ENCODE assay signal across 9 cellular contexts in the genomic region with DNA sequence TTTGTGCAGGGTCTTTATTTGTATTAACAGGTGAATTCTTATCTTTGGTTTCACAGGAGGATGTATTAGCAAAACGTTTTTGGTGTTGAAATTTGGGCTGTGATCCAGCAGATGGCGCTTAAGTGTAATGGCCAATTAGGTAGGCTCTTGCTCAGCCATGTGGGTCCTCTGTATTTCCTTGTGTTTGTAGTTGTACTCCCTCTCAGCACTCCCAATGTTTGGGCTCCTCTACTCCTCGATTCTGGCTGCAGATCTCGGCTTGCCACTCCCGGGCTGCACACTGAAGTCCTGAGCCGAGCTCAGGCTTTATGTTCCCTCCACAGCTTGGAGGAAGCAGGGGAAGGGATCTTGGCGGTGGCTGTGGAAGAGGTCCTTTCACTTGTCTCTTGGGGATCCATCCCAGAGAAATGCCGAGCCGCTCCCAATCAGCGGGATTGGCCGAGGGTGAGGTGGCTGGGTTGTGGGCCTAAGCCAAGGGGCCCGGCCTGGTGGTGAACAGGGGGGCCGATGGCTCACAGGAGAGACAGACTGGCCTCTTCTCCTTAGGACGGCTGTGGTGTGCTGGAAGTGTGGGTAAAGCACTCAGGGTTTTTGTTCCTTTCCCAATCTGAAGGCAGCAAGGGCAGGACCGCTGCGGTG.
DNase-seq lines count a peak whose midpoint lies in the region; ATAC-seq, FAIRE-seq and TF ChIP-seq lines count a peak whose summit lies in the region.
"Had no signal": no experiment of that assay in that cellular context is flagged by ENCODE, and none has a peak within 500 bp of the region (broad histone marks: within the 10 kb centered on the region; RNA-seq: fewer than 3 reads in every experiment).

No MANE protein-coding gene starts in this region.

- 88% methylated on average over 16 of the region's 16 CpGs for WGBS in sigmoid colon, 2 donors

- peak; percentile 66 for TF ChIP-seq CTCF in activated CD8-positive, alpha-beta T cell treated with anti-CD3 and anti-CD28 coated beads for 36 hours (IDR thresholded peaks at IDR 0.05)
- TF ChIP-seq CTCF in keratinocyte (optimal IDR thresholded peaks at IDR 0.05 in 1 of 3, IDR thresholded peaks at IDR 0.05 in 1 of 3, conservative IDR thresholded peaks at IDR 0.05 in 1 of 3; ENCODE audit: extremely low read depth in 1 of 3, insufficient read depth in 2 of 3, low read length in 3 of 3) (peak; percentile 68 to 71 (median 71)), sigmoid colon (IDR thresholded peaks at IDR 0.05) (no peak)

- H3K9me3 Mint-ChIP-seq in activated CD4-positive, alpha-beta T cell treated with anti-CD3 and anti-CD28 coated beads, Interleukin-2, amount 10 ng/mL, durations not matched to agents 7 days and 5 days: no peaks in the 10 kb centered on the region
- no peaks in the 10 kb centered on the region for H3K9me3 Mint-ChIP-seq in activated CD8-positive, alpha-beta T cell treated with anti-CD3 and anti-CD28 coated beads for 36 hours
- H3K9me3 Mint-ChIP-seq in activated T-helper 17 cell treated with anti-CD3 and anti-CD28 coated beads, Interleukin-2, amount 50 U/mL, for 72 hours: no peaks in the 10 kb centered on the region
- H3K9me3 Mint-ChIP-seq: dendritic cell treated with granulocyte-macrophage colony-stimulating factor and Interleukin-4, amounts not matched to agents 40 ng/mL and 50 ng/mL, for 4 days had no signal

- H3K9me3 ChIP-seq in keratinocyte (ENCODE audit: control insufficient read depth, low read depth, low read length) (no peaks in the 10 kb centered on the region), sigmoid colon (no peaks in the 10 kb centered on the region)

- CTCF ChIA-PET in activated CD4-positive, alpha-beta T cell treated with anti-CD3 and anti-CD28 coated beads, Interleukin-2, amount 10 ng/mL, durations not matched to agents 7 days and 5 days (lab: Charles Lee): interaction anchor here (0.5 to 1.0 kb wide), 4 partner anchors 9 to 154 kb away, joined by 3 to 5 read pairs (median 4); no protein-coding TSS in a partner anchor
- CTCF ChIA-PET in activated CD8-positive, alpha-beta T cell treated with anti-CD3 and anti-CD28 coated beads for 36 hours (lab: Charles Lee): interaction anchor here (1.0 to 1.2 kb wide), 3 partner anchors 14 to 102 kb away, joined by 3 to 4 read pairs (median 4); no protein-coding TSS in a partner anchor

- no peak overlapping the region for H3K27ac Mint-ChIP-seq in activated CD4-positive, alpha-beta T cell treated with anti-CD3 and anti-CD28 coated beads, Interleukin-2, amount 10 ng/mL, durations not matched to agents 7 days and 5 days
- no peak overlapping the region for H3K27ac Mint-ChIP-seq in activated CD8-positive, alpha-beta T cell treated with anti-CD3 and anti-CD28 coated beads for 36 hours
- no peak overlapping the region for H3K27ac Mint-ChIP-seq in activated T-helper 17 cell treated with anti-CD3 and anti-CD28 coated beads, Interleukin-2, amount 50 U/mL, for 72 hours
- H3K27ac Mint-ChIP-seq: dendritic cell treated with granulocyte-macrophage colony-stimulating factor and Interleukin-4, amounts not matched to agents 40 ng/mL and 50 ng/mL, for 4 days had no signal

- no peak for TF ChIP-seq EP300 in sigmoid colon (IDR thresholded peaks at IDR 0.05)

- peak; percentile 64 for ATAC-seq in activated CD8-positive, alpha-beta T cell treated with anti-CD3 and anti-CD28 coated beads for 36 hours
- no peak for ATAC-seq in activated T-helper 17 cell treated with anti-CD3 and anti-CD28 coated beads, Interleukin-2, amount 50 U/mL, for 72 hours (replicated peaks)

- no peak overlapping the region for H3K4me3 Mint-ChIP-seq in activated CD4-positive, alpha-beta T cell treated with anti-CD3 and anti-CD28 coated beads, Interleukin-2, amount 10 ng/mL, durations not matched to agents 7 days and 5 days
- H3K4me3 Mint-ChIP-seq in activated CD8-positive, alpha-beta T cell treated with anti-CD3 and anti-CD28 coated beads for 36 hours: no peak overlapping the region
- H3K4me3 Mint-ChIP-seq in activated T-helper 17 cell treated with anti-CD3 and anti-CD28 coated beads, Interleukin-2, amount 50 U/mL, for 72 hours: no peak overlapping the region
- H3K4me3 Mint-ChIP-seq: dendritic cell treated with granulocyte-macrophage colony-stimulating factor and Interleukin-4, amounts not matched to agents 40 ng/mL and 50 ng/mL, for 4 days had no signal

- POLR2A ChIA-PET in activated CD4-positive, alpha-beta T cell treated with anti-CD3 and anti-CD28 coated beads, Interleukin-2, amount 10 ng/mL, durations not matched to agents 7 days and 5 days (lab: Charles Lee): no interaction called here
- POLR2A ChIA-PET in activated CD8-positive, alpha-beta T cell treated with anti-CD3 and anti-CD28 coated beads for 36 hours (lab: Charles Lee): no interaction called here

- H3K27me3 Mint-ChIP-seq in activated CD4-positive, alpha-beta T cell treated with anti-CD3 and anti-CD28 coated beads, Interleukin-2, amount 10 ng/mL, durations not matched to agents 7 days and 5 days: no peaks in the 10 kb centered on the region
- no peaks in the 10 kb centered on the region for H3K27me3 Mint-ChIP-seq in activated CD8-positive, alpha-beta T cell treated with anti-CD3 and anti-CD28 coated beads for 36 hours
- no peaks in the 10 kb centered on the region for H3K27me3 Mint-ChIP-seq in activated T-helper 17 cell treated with anti-CD3 and anti-CD28 coated beads, Interleukin-2, amount 50 U/mL, for 72 hours
- H3K27me3 Mint-ChIP-seq: dendritic cell treated with granulocyte-macrophage colony-stimulating factor and Interleukin-4, amounts not matched to agents 40 ng/mL and 50 ng/mL, for 4 days had no signal

- H3K4me1 Mint-ChIP-seq in activated CD4-positive, alpha-beta T cell treated with anti-CD3 and anti-CD28 coated beads, Interleukin-2, amount 10 ng/mL, durations not matched to agents 7 days and 5 days: peaks cover 2% of the 10 kb centered on the region
- peaks cover 4% of the 10 kb centered on the region for H3K4me1 Mint-ChIP-seq in activated CD8-positive, alpha-beta T cell treated with anti-CD3 and anti-CD28 coated beads for 36 hours (ENCODE audit: low read depth)
- H3K4me1 Mint-ChIP-seq in activated T-helper 17 cell treated with anti-CD3 and anti-CD28 coated beads, Interleukin-2, amount 50 U/mL, for 72 hours: peaks cover 6% of the 10 kb centered on the region

- H2AFZ ChIP-seq in keratinocyte (ENCODE audit: control insufficient read depth, low read length): no peak overlapping the region

- intact Hi-C loops in activated CD8-positive, alpha-beta T cell treated with anti-CD3 and anti-CD28 coated beads for 36 hours (cut with micrococcal nuclease): loop anchor here (10.0 kb wide), 1 partner anchor 142 kb away; no protein-coding TSS in a partner anchor
- intact Hi-C loops in sigmoid colon (cut with DNase I): no loop called here

- no peak overlapping the region for H3K4me2 ChIP-seq in keratinocyte (ENCODE audit: control insufficient read depth, extremely low read depth, insufficient read depth, low read depth, low read length)

- no peak overlapping the region for H3K4me3 ChIP-seq in H7 (ENCODE audit: insufficient read depth, low read depth, low read length)
- H3K4me3 ChIP-seq in keratinocyte (ENCODE audit: control insufficient read depth in 2 of 3, extremely low read depth in 1 of 3, insufficient read depth in 2 of 3, low read depth in 1 of 3, low read length in 3 of 3): no peak overlapping the region
- no peak overlapping the region for H3K4me3 ChIP-seq in sigmoid colon

- no peaks in the 10 kb centered on the region for H4K20me1 ChIP-seq in keratinocyte (ENCODE audit: control insufficient read depth, extremely low read depth, insufficient read depth, low read length)

- H3K36me3 Mint-ChIP-seq in activated CD4-positive, alpha-beta T cell treated with anti-CD3 and anti-CD28 coated beads, Interleukin-2, amount 10 ng/mL, durations not matched to agents 7 days and 5 days (ENCODE audit: low read depth): no peaks in the 10 kb centered on the region
- H3K36me3 Mint-ChIP-seq in activated CD8-positive, alpha-beta T cell treated with anti-CD3 and anti-CD28 coated beads for 36 hours (ENCODE audit: low read depth): peaks cover 1% of the 10 kb centered on the region
- H3K36me3 Mint-ChIP-seq in activated T-helper 17 cell treated with anti-CD3 and anti-CD28 coated beads, Interleukin-2, amount 50 U/mL, for 72 hours (ENCODE audit: low read depth): peaks cover 4% of the 10 kb centered on the region

- DNase-seq in activated CD4-positive, alpha-beta T cell treated with anti-CD3 and anti-CD28 coated beads, Interleukin-2, amount 10 ng/mL, durations not matched to agents 7 days and 5 days: peak; percentile 53
- no peak for DNase-seq in activated CD4-positive, alpha-beta T cell treated with anti-CD3 and anti-CD28 coated beads for 4 hours
- DNase-seq in H7 (peak; percentile 68), NCI-H1105 treated with DMSO at 0.1 percent for 48 hours (lab: John Stamatoyannopoulos, UW) (peak; percentile 38), keratinocyte (ENCODE audit: low read depth, low spot score) (peak; percentile 11), sigmoid colon (no peak)
- DNase-seq in activated CD8-positive, alpha-beta T cell treated with anti-CD3 and anti-CD28 coated beads for 36 hours: peak; percentile 67

- no peak for TF ChIP-seq POLR2A in sigmoid colon (IDR thresholded peaks at IDR 0.05)

- no peaks in the 10 kb centered on the region for H3K36me3 ChIP-seq in H7 (replicated peaks; ENCODE audit: control insufficient read depth, insufficient read depth, low read length)
- no peaks in the 10 kb centered on the region for H3K36me3 ChIP-seq in keratinocyte (ENCODE audit: control insufficient read depth in 2 of 2, extremely low read depth in 1 of 2, insufficient read depth in 2 of 2, low read length in 2 of 2)
- H3K36me3 ChIP-seq in sigmoid colon: no peaks in the 10 kb centered on the region

- H3K79me2 ChIP-seq in keratinocyte (ENCODE audit: control insufficient read depth, insufficient read depth, low read length): no peaks in the 10 kb centered on the region

- H3K27ac ChIP-seq in keratinocyte (ENCODE audit: control insufficient read depth, insufficient read depth, low read length): no peak overlapping the region
- no peak overlapping the region for H3K27ac ChIP-seq in sigmoid colon

- FAIRE-seq in keratinocyte (lab: Jason Lieb, UNC): peak; percentile 32

- H3K9ac ChIP-seq in keratinocyte (ENCODE audit: control insufficient read depth, extremely low read depth, insufficient read depth, low read length): no peak overlapping the region

- no peaks in the 10 kb centered on the region for H3K27me3 ChIP-seq in H7 (ENCODE audit: control insufficient read depth, insufficient read depth, low read length)
- H3K27me3 ChIP-seq in keratinocyte (ENCODE audit: control insufficient read depth, extremely low read depth, insufficient read depth, low read length): no peaks in the 10 kb centered on the region
- no peaks in the 10 kb centered on the region for H3K27me3 ChIP-seq in sigmoid colon

- H3K9me1 ChIP-seq in keratinocyte (ENCODE audit: control insufficient read depth, extremely low read depth, insufficient read depth, low read length): no peaks in the 10 kb centered on the region

- peaks cover 5% of the 10 kb centered on the region for H3K4me1 ChIP-seq in keratinocyte (ENCODE audit: control insufficient read depth, extremely low read depth, insufficient read depth, low read length)
- peaks cover 0 to 29% (median 26%) of the 10 kb centered on the region in 4 donors for H3K4me1 ChIP-seq in sigmoid colon

- dilution Hi-C loops in keratinocyte (cut with MboI; ENCODE audit: extremely low pct_ligation_motif_present, low sequenced_read_pairs): no loop called here

Comparison
In these comparisons a context has a peak if more than half of its experiments do, and no peak if none do; other contexts are left out.
1. DNase-seq: peak in activated CD4-positive, alpha-beta T cell treated with anti-CD3 and anti-CD28 coated beads, Interleukin-2, amount 10 ng/mL, durations not matched to agents 7 days and 5 days (single experiment), H7 (single experiment), NCI-H1105 treated with DMSO at 0.1 percent for 48 hours (single experiment), activated CD8-positive, alpha-beta T cell treated with anti-CD3 and anti-CD28 coated beads for 36 hours (single experiment) and keratinocyte (single experiment); none in activated CD4-positive, alpha-beta T cell treated with anti-CD3 and anti-CD28 coated beads for 4 hours (0 of 2) and sigmoid colon (single experiment).
2. CTCF ChIP-seq: peak in activated CD8-positive, alpha-beta T cell treated with anti-CD3 and anti-CD28 coated beads for 36 hours (single experiment) and keratinocyte (3 of 3); none in sigmoid colon (0 of 4).